8 cellular contexts compared by ENCODE assay signal in genomic region chr4:48777739-48778138, GRCh38. TPM values are rescaled to one million over a fixed set of nuclear protein-coding genes. Genes with fewer than 3 reads are reported as not detected.
DNase-seq lines count a peak whose midpoint lies in the region; ATAC-seq and TF ChIP-seq lines count a peak whose summit lies in the region.

No MANE protein-coding gene starts in this region.

- H3K27me3 ChIP-seq in hepatocyte: no peaks in the 10 kb centered on the region

- no peaks in the 10 kb centered on the region for H3K27me3 Mint-ChIP-seq in activated CD4-positive, alpha-beta T cell treated with anti-CD3 and anti-CD28 coated beads, Interleukin-2, amount 10 ng/mL, durations not matched to agents 24 days and 14 days
- no peaks in the 10 kb centered on the region for H3K27me3 Mint-ChIP-seq in activated CD4-positive, alpha-beta memory T cell treated with anti-CD3 and anti-CD28 coated beads for 36 hours

- CTCF ChIA-PET in activated CD4-positive, alpha-beta memory T cell treated with anti-CD3 and anti-CD28 coated beads for 36 hours (lab: Charles Lee): interaction anchor here (5.0 kb wide), 1 partner anchor 199 kb away, joined by 37 read pairs; no protein-coding TSS in a partner anchor

- peaks cover 64% of the 10 kb centered on the region for H3K79me2 ChIP-seq in hepatocyte

- WGBS in hepatocyte (ENCODE audit: low lambda C conversion rate, missing lambda C conversion rate): 54% methylated on average over 10 of the region's 10 CpGs

- no peak for TF ChIP-seq CTCF in hepatocyte (IDR thresholded peaks at IDR 0.05; ENCODE audit: poor library complexity)

- H2AFZ ChIP-seq in hepatocyte: no peak overlapping the region

- no peaks in the 10 kb centered on the region for H3K9me3 ChIP-seq in hepatocyte (ENCODE audit: low read depth)

- POLR2A ChIA-PET in activated CD4-positive, alpha-beta memory T cell treated with anti-CD3 and anti-CD28 coated beads for 36 hours (lab: Charles Lee): no interaction called here

- no peaks in the 10 kb centered on the region for H3K36me3 ChIP-seq in hepatocyte (replicated peaks; ENCODE audit: insufficient read depth, low read depth)

- no peaks in the 10 kb centered on the region for H3K9me3 Mint-ChIP-seq in activated CD4-positive, alpha-beta T cell treated with anti-CD3 and anti-CD28 coated beads, Interleukin-2, amount 10 ng/mL, durations not matched to agents 24 days and 14 days
- H3K9me3 Mint-ChIP-seq in activated CD4-positive, alpha-beta memory T cell treated with anti-CD3 and anti-CD28 coated beads for 36 hours: no peaks in the 10 kb centered on the region

- H3K4me3 Mint-ChIP-seq in activated CD4-positive, alpha-beta T cell treated with anti-CD3 and anti-CD28 coated beads, Interleukin-2, amount 10 ng/mL, durations not matched to agents 24 days and 14 days: peak overlapping the region; percentile 91
- H3K4me3 Mint-ChIP-seq in activated CD4-positive, alpha-beta memory T cell treated with anti-CD3 and anti-CD28 coated beads for 36 hours: peak overlapping the region; percentile 62

- peak overlapping the region; percentile 77 for H3K4me2 ChIP-seq in hepatocyte

- no peaks in the 10 kb centered on the region for H3K9me2 ChIP-seq in hepatocyte (replicated peaks; ENCODE audit: insufficient read depth)

- H3K27ac ChIP-seq in hepatocyte (peak overlapping the region; percentile 0), substantia nigra (ENCODE audit: low read depth, low read length, poor library complexity, severe bottlenecking) (peak overlapping the region; percentile 92)

- peaks cover 35% of the 10 kb centered on the region for H4K20me1 ChIP-seq in hepatocyte (ENCODE audit: insufficient read depth, poor library complexity, severe bottlenecking)

- peaks cover 13% of the 10 kb centered on the region for H3K36me3 Mint-ChIP-seq in activated CD4-positive, alpha-beta T cell treated with anti-CD3 and anti-CD28 coated beads, Interleukin-2, amount 10 ng/mL, durations not matched to agents 24 days and 14 days (ENCODE audit: low read depth)
- peaks cover 3% of the 10 kb centered on the region for H3K36me3 Mint-ChIP-seq in activated CD4-positive, alpha-beta memory T cell treated with anti-CD3 and anti-CD28 coated beads for 36 hours

- ATAC-seq in GM19023 (IDR thresholded peaks at IDR 0.05; ENCODE audit: unreplicated experiment): no peak

- intact Hi-C loops in activated CD4-positive, alpha-beta T cell treated with anti-CD3 and anti-CD28 coated beads, Interleukin-2, amount 10 ng/mL, durations not matched to agents 24 days and 14 days (cut with micrococcal nuclease): loop anchor here (5.0 kb wide), 2 partner anchors 50 to 185 kb away; no protein-coding TSS in a partner anchor
- intact Hi-C loops in activated CD4-positive, alpha-beta memory T cell treated with anti-CD3 and anti-CD28 coated beads for 36 hours (cut with micrococcal nuclease): loop anchor here (5.0 kb wide), 1 partner anchor 50 kb away; no protein-coding TSS in a partner anchor

- H3K4me3 ChIP-seq in hepatocyte: peak overlapping the region; percentile 63

- peak overlapping the region; percentile 45 for H3K27ac Mint-ChIP-seq in activated CD4-positive, alpha-beta T cell treated with anti-CD3 and anti-CD28 coated beads, Interleukin-2, amount 10 ng/mL, durations not matched to agents 24 days and 14 days
- peak overlapping the region; percentile 75 for H3K27ac Mint-ChIP-seq in activated CD4-positive, alpha-beta memory T cell treated with anti-CD3 and anti-CD28 coated beads for 36 hours

- DNase-seq in activated CD4-positive, alpha-beta T cell treated with anti-CD3 and anti-CD28 coated beads, Interleukin-2, amount 10 ng/mL, durations not matched to agents 24 days and 14 days: no peak
- no peak for DNase-seq in activated CD4-positive, alpha-beta T cell treated with anti-CD3 and anti-CD28 coated beads for 48 hours
- no peak for DNase-seq in activated CD4-positive, alpha-beta memory T cell treated with anti-CD3 and anti-CD28 coated beads for 36 hours
- no peak for DNase-seq in hepatocyte (ENCODE audit: low spot score)
- no peak for DNase-seq in substantia nigra (lab: John Stamatoyannopoulos, UW)
- no peak for DNase-seq in SHP77 (lab: John Stamatoyannopoulos, UW)
- no peak for DNase-seq in cerebellum (ENCODE audit: low spot score)

- peaks cover 23% of the 10 kb centered on the region for H3K4me1 ChIP-seq in hepatocyte (ENCODE audit: insufficient read depth)

- peaks cover 51% of the 10 kb centered on the region for H3K4me1 Mint-ChIP-seq in activated CD4-positive, alpha-beta T cell treated with anti-CD3 and anti-CD28 coated beads, Interleukin-2, amount 10 ng/mL, durations not matched to agents 24 days and 14 days
- H3K4me1 Mint-ChIP-seq in activated CD4-positive, alpha-beta memory T cell treated with anti-CD3 and anti-CD28 coated beads for 36 hours (ENCODE audit: low read depth): peaks cover 56% of the 10 kb centered on the region

RNA-seq across cellular contexts. Expression of gene FRYL, which starts 2.3 kb away (rescaled TPM):
- 62.0 and 66.0 TPM in 2 replicates for total RNA-seq in activated CD4-positive, alpha-beta T cell treated with anti-CD3 and anti-CD28 coated beads, Interleukin-2, amount 10 ng/mL, durations not matched to agents 24 days and 14 days
- 10 to 100 TPM; 59.1 to 67.3 TPM for total RNA-seq in activated CD4-positive, alpha-beta memory T cell treated with anti-CD3 and anti-CD28 coated beads for 36 hours
- total RNA-seq in hepatocyte (60.6 and 82.3 TPM in 2 replicates), cerebellum (141 TPM)
- 15.7 and 19.0 TPM in 2 replicates for polyA plus RNA-seq in hepatocyte

RNA-seq across cellular contexts. Expression of gene OCIAD1, which starts 53.1 kb away (rescaled TPM):
- total RNA-seq in activated CD4-positive, alpha-beta T cell treated with anti-CD3 and anti-CD28 coated beads, Interleukin-2, amount 10 ng/mL, durations not matched to agents 24 days and 14 days: 116 and 130 TPM in 2 replicates
- total RNA-seq in activated CD4-positive, alpha-beta memory T cell treated with anti-CD3 and anti-CD28 coated beads for 36 hours: 100 to 1,000 TPM; 100 to 107 TPM
- total RNA-seq in hepatocyte (193 and 233 TPM in 2 replicates), cerebellum (116 TPM)
- 201 and 207 TPM in 2 replicates for polyA plus RNA-seq in hepatocyte
